In the genomic region with DNA sequence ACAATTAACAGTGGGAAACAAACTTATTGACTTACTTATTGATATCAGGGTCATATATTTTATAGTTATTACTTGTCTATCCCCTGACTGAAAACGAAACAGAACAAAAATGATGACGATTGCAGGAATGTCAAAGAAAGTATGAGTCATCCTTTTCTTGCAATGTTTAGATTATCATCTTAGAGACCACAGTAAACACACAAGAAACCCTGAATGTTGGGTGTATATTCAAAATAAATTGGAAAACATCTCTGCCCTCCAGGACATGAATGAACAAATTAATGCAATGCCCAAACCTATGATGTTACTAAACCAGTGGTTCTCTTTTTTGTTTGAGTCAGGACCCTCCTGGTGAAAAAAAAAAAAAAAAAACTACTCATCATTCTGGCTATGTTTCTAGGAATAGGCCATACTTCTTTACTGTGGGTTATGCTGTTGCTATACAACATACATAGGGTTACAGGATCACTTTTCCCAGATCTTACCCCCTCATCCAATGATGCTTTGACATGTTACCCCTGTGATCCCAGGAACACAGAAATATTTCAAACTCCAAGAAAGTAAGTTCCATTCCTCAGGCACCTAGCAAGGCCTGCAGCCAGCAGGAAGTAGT, we compare ENCODE assay signal across 13 cellular contexts.
DNase-seq lines count a peak whose midpoint lies in the region; ATAC-seq and TF ChIP-seq lines count a peak whose summit lies in the region.
"Had no signal": no experiment of that assay in that cellular context is flagged by ENCODE, and none has a peak within 500 bp of the region (broad histone marks: within the 10 kb centered on the region; RNA-seq: fewer than 3 reads in every experiment).

No MANE protein-coding gene starts in this region.

- H3K9me3 ChIP-seq in cardiac muscle cell (ENCODE audit: low read depth): no peaks in the 10 kb centered on the region
- H3K9me3 ChIP-seq: sigmoid colon, SJCRH30 had no signal

- no peaks in the 10 kb centered on the region for H3K36me3 ChIP-seq in cardiac muscle cell
- H3K36me3 ChIP-seq: sigmoid colon, SJCRH30 had no signal

- no peak overlapping the region for H3K4me3 ChIP-seq in cardiac muscle cell
- H3K4me3 ChIP-seq: sigmoid colon, SJCRH30 had no signal

- ATAC-seq in Right ventricle myocardium inferior: no peak
- no peak for ATAC-seq in HG03442 (IDR thresholded peaks at IDR 0.05; ENCODE audit: unreplicated experiment)

- DNase-seq in cardiac muscle cell (ENCODE audit: low read depth in 1 of 2, low spot score in 1 of 2): peak in 1 of 2 donors; percentile 82
- DNase-seq in Right ventricle myocardium inferior (ENCODE audit: missing footprints): no peak
- DNase-seq in amniotic stem cell (lab: John Stamatoyannopoulos, UW): peak; percentile 70
- peak; percentile 92 for DNase-seq in iris pigment epithelial cell (ENCODE audit: low read depth)
- DNase-seq in substantia nigra (lab: John Stamatoyannopoulos, UW): no peak
- DNase-seq in HuH-7.5 (ENCODE audit: low spot score): no peak
- DNase-seq in hippocampal formation (lab: John Stamatoyannopoulos, UW): no peak
- DNase-seq: 8988T; activated CD4-positive, alpha-beta T cell treated with anti-CD3 and anti-CD28 coated beads, Interleukin-2, amount 50 U/mL, for 1 hour; NCI-H2081 treated with DMSO at 0.1 percent for 48 hours; sigmoid colon; SJCRH30 had no signal

- H3K4me1 ChIP-seq in cardiac muscle cell (ENCODE audit: low read depth): peaks cover 34% of the 10 kb centered on the region

- intact Hi-C loops in Right ventricle myocardium inferior (cut with DNase I): no loop called here

- peak overlapping the region; percentile 68 for H3K27ac ChIP-seq in cardiac muscle cell
- H3K27ac ChIP-seq in substantia nigra (ENCODE audit: low read depth, low read length, poor library complexity, severe bottlenecking): no peak overlapping the region
- H3K27ac ChIP-seq: sigmoid colon, SJCRH30 had no signal

- no peaks in the 10 kb centered on the region for H3K27me3 ChIP-seq in cardiac muscle cell
- H3K27me3 ChIP-seq: sigmoid colon, SJCRH30 had no signal

- no peak for TF ChIP-seq CTCF in cardiac muscle cell (IDR thresholded peaks at IDR 0.05; ENCODE audit: low read depth, low read length)

Comparison
In these comparisons a context has a peak if more than half of its experiments do, and no peak if none do; other contexts are left out.
1. DNase-seq: peak in amniotic stem cell (single experiment) and iris pigment epithelial cell (single experiment); none in Right ventricle myocardium inferior (single experiment), substantia nigra (0 of 49), HuH-7.5 (single experiment) and hippocampal formation (0 of 2).